In the genomic region with DNA sequence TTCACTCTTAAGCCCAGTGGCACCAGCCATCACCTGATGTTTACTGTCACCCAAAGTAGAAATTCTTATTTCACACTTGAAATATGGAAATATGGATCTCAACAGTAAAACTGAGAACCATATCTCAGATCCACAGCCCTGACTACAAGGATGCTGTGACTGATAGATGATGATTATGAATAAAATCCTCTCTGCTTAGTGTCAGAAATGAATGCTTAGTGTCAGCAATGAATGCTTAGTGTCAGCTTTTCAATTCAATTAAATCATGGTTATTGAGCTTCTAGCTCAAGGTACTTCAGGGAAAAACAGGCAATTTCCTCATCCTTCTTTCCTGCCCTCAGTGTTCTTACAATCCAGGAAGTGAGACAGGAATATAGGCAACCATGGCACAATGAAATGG, we compare ENCODE assay signal across 24 cellular contexts.
"Had no signal": no experiment of that assay in that cellular context is flagged by ENCODE, and none has a peak within 500 bp of the region (broad histone marks: within the 10 kb centered on the region; RNA-seq: fewer than 3 reads in every experiment).

No MANE protein-coding gene starts in this region.

- H3K4me3 Mint-ChIP-seq: dendritic cell treated with granulocyte-macrophage colony-stimulating factor and Interleukin-4, amounts not matched to agents 40 ng/mL and 50 ng/mL, for 4 days; effector memory CD8-positive, alpha-beta T cell; endodermal cell; mesothelial cell of epicardium; naive B cell had no signal

- DNase-seq: effector CD8-positive, alpha-beta T cell; effector memory CD8-positive, alpha-beta T cell; endodermal cell; foreskin keratinocyte; heart left ventricle; left cardiac atrium; left lung; left ventricle myocardium superior; lower lobe of right lung; mesenchymal stem cell; mucosa of descending colon; naive B cell had no signal

- H3K27me3 ChIP-seq: esophagus muscularis mucosa, foreskin keratinocyte, gastroesophageal sphincter, heart left ventricle, hepatocyte, left lung had no signal

- H3K4me3 ChIP-seq: coronary artery, esophagus muscularis mucosa, gastroesophageal sphincter, heart left ventricle, hepatocyte, left lung, lower lobe of right lung, mucosa of descending colon had no signal

- H3K9me3 Mint-ChIP-seq: dendritic cell treated with granulocyte-macrophage colony-stimulating factor and Interleukin-4, amounts not matched to agents 40 ng/mL and 50 ng/mL, for 4 days; endodermal cell; mesothelial cell of epicardium had no signal

- H3K79me2 ChIP-seq: hepatocyte had no signal

- H3K9me3 ChIP-seq: esophagus muscularis mucosa, gastroesophageal sphincter, heart left ventricle, left lung, lower lobe of right lung, mucosa of descending colon had no signal

- H3K36me3 ChIP-seq: esophagus muscularis mucosa, gastroesophageal sphincter, heart left ventricle, left lung, lower lobe of right lung had no signal

- ATAC-seq: effector memory CD8-positive, alpha-beta T cell; foreskin keratinocyte; gastroesophageal sphincter; heart left ventricle; left cardiac atrium; left lung; left ventricle myocardium superior; lower lobe of right lung; mucosa of descending colon had no signal

- H3K27me3 Mint-ChIP-seq: dendritic cell treated with granulocyte-macrophage colony-stimulating factor and Interleukin-4, amounts not matched to agents 40 ng/mL and 50 ng/mL, for 4 days; effector memory CD8-positive, alpha-beta T cell; naive B cell had no signal

- H3K4me2 ChIP-seq: hepatocyte had no signal

- H3K27ac ChIP-seq: coronary artery, esophagus muscularis mucosa, foreskin keratinocyte, gastroesophageal sphincter, heart left ventricle, hepatocyte, left lung, lower lobe of right lung had no signal

- H3K4me1 Mint-ChIP-seq: naive B cell had no signal

- H3K27ac Mint-ChIP-seq: dendritic cell treated with granulocyte-macrophage colony-stimulating factor and Interleukin-4, amounts not matched to agents 40 ng/mL and 50 ng/mL, for 4 days; effector memory CD8-positive, alpha-beta T cell; endodermal cell; mesothelial cell of epicardium; naive B cell had no signal

- H3K4me1 ChIP-seq: heart left ventricle, left lung, lower lobe of right lung had no signal

- H3K36me3 Mint-ChIP-seq: mesothelial cell of epicardium, naive B cell had no signal

- H2AFZ ChIP-seq: hepatocyte had no signal

- FAIRE-seq: colon, endometrium, endothelial cell of umbilical vein, frontal cortex, islet of Langerhans, keratinocyte had no signal
